Comparison of ENCODE assay signal across 12 cellular contexts in genomic region chr6:28337103-28337520, GRCh38. TPM values are rescaled to one million over a fixed set of nuclear protein-coding genes. Genes with fewer than 3 reads are reported as not detected.
DNase-seq lines count a peak whose midpoint lies in the region; ATAC-seq, FAIRE-seq and TF ChIP-seq lines count a peak whose summit lies in the region.
"Had no signal": no experiment of that assay in that cellular context is flagged by ENCODE, and none has a peak within 500 bp of the region (broad histone marks: within the 10 kb centered on the region; RNA-seq: fewer than 3 reads in every experiment).

No MANE protein-coding gene starts in this region.

- no peaks in the 10 kb centered on the region for H3K79me2 ChIP-seq in DND-41 (ENCODE audit: insufficient read depth, low read length)
- H3K79me2 ChIP-seq in H1 (ENCODE audit: control insufficient read depth in 1 of 2, insufficient read depth in 2 of 2, low read length in 2 of 2), result no peaks in the 10 kb centered on the region; a peak in 1 of 4 replicates
- H3K79me2 ChIP-seq in parathyroid adenoma, result no peaks in the 10 kb centered on the region

- H4K91ac ChIP-seq in H1 (replicated peaks; ENCODE audit: insufficient read length, low read length), result no peak overlapping the region

- H3K27ac ChIP-seq in DND-41 (ENCODE audit: low read length), result peak overlapping the region; percentile 90
- H3K27ac ChIP-seq in H1 (ENCODE audit: low read depth, low read length), result no peak overlapping the region
- H3K27ac ChIP-seq in parathyroid adenoma, result peak overlapping the region; percentile 98

- H3K56ac ChIP-seq in H1 (replicated peaks; ENCODE audit: insufficient read length, low read depth, low read length), result no peak overlapping the region

- no peak overlapping the region for H3K14ac ChIP-seq in H1 (ENCODE audit: insufficient read length)

- no peak overlapping the region for H2AK5ac ChIP-seq in H1 (ENCODE audit: low read depth, low read length)

- ATAC-seq in DND-41 (ENCODE audit: insufficient read depth, low read depth) (no peak), HG03135 (IDR thresholded peaks at IDR 0.05; ENCODE audit: unreplicated experiment) (no peak)

- H3K4me2 ChIP-seq in DND-41 (ENCODE audit: insufficient read depth, low read length), result peak overlapping the region; percentile 68
- H3K4me2 ChIP-seq in H1 (ENCODE audit: insufficient read depth in 1 of 2, low read depth in 2 of 2, low read length in 2 of 2), result peak overlapping the region; percentile 81 to 98
- peak overlapping the region; percentile 93 for H3K4me2 ChIP-seq in parathyroid adenoma (ENCODE audit: low read length)

- no peak overlapping the region for H2BK20ac ChIP-seq in H1 (ENCODE audit: low read length)

- H2AFZ ChIP-seq in DND-41 (ENCODE audit: low read depth, low read length) (peak overlapping the region; percentile 89; the same call in 1 of the 2 replicates), H1 (ENCODE audit: low read length) (no peak overlapping the region), parathyroid adenoma (peak overlapping the region; percentile 97)

- H2BK120ac ChIP-seq in H1 (replicated peaks; ENCODE audit: low read depth, low read length), result no peak overlapping the region

- H4K8ac ChIP-seq in H1 (ENCODE audit: extremely low read depth, insufficient read depth, low read length), result no peak overlapping the region

- TF ChIP-seq POLR2A in H1 (IDR thresholded peaks at IDR 0.05; ENCODE audit: control extremely low read depth in 1 of 2, low read depth in 2 of 2, low read length in 2 of 2), result 0 out of 3 replicates have a peak, but pooled peaks of 1 of the 2 experiments have one; percentile 21

- POLR2A ChIA-PET in H1 (lab: Charles Lee; ENCODE audit: partially characterized antibody) (interaction anchor here (1.2 to 3.5 kb wide), 19 partner anchors 9 to 499 kb away, joined by 3 to 24 read pairs (median 6); partner anchors contain the start of gene ZKSCAN3), HEK293T (lab: Yijun Ruan, JAX) (interaction anchor here (0.7 to 3.5 kb wide), 10 partner anchors 8 to 213 kb away, joined by 3 to 24 read pairs (median 4); partner anchors contain the start of genes PGBD1, ZKSCAN3, ZKSCAN4 and ZSCAN16)

- no peak for TF ChIP-seq RAD21 in H1 (IDR thresholded peaks at IDR 0.05 in 1 of 2, conservative IDR thresholded peaks at IDR 0.05 in 1 of 2; ENCODE audit: low read depth in 2 of 2, low read length in 2 of 2)

- H3K4ac ChIP-seq in H1 (replicated peaks; ENCODE audit: insufficient read length, low read depth, low read length), result no peak overlapping the region

- H3K18ac ChIP-seq in H1 (ENCODE audit: extremely low read depth, low read length), result no peak overlapping the region

- H3K9ac ChIP-seq in DND-41 (ENCODE audit: low read depth, low read length) (peak overlapping the region; percentile 88), H1 (replicated peaks in 1 of 4; ENCODE audit: extremely low read depth in 1 of 4, low read depth in 3 of 4, low read length in 3 of 4) (peak overlapping the region in 3 of 4 experiments; percentile 43 to 96 (median 92); a peak in 2 of 7 replicates), parathyroid adenoma (no peak overlapping the region)

- TF ChIP-seq EP300 in H1 (IDR thresholded peaks at IDR 0.05; ENCODE audit: borderline replicate concordance in 1 of 2, low read depth in 2 of 2, low read length in 2 of 2), result no peak

- H3K23me2 ChIP-seq in H1 (ENCODE audit: low read depth, low read length), result peaks cover 2% of the 10 kb centered on the region; the same call in 1 of the 2 replicates

- H2BK15ac ChIP-seq in H1 (ENCODE audit: low read length), result no peak overlapping the region

- no peaks in the 10 kb centered on the region for H4K20me1 ChIP-seq in DND-41 (ENCODE audit: insufficient read depth, low read length)
- no peaks in the 10 kb centered on the region for H4K20me1 ChIP-seq in H1 (replicated peaks in 1 of 2; ENCODE audit: control insufficient read depth in 1 of 2, insufficient read depth in 2 of 2, low read length in 2 of 2)

- H3K9me3 ChIP-seq in DND-41 (ENCODE audit: insufficient read depth, low read length, severe bottlenecking) (peaks cover 7% of the 10 kb centered on the region), H1 (ENCODE audit: insufficient read depth in 2 of 2, low read depth in 1 of 2, low read length in 1 of 2) (no peaks in the 10 kb centered on the region), parathyroid adenoma (ENCODE audit: control insufficient read depth, low read length) (no peaks in the 10 kb centered on the region)

- H3K27me3 ChIP-seq in DND-41 (ENCODE audit: insufficient read depth, low read length, poor library complexity) (no peaks in the 10 kb centered on the region), H1 (replicated peaks in 1 of 4; ENCODE audit: control insufficient read depth in 3 of 4, extremely low read depth in 1 of 4, insufficient read depth in 3 of 4, low read length in 3 of 4) (no peaks in the 10 kb centered on the region; a peak in 1 of 7 replicates), parathyroid adenoma (ENCODE audit: control insufficient read depth, insufficient read depth, low read length) (no peaks in the 10 kb centered on the region)

- H2BK5ac ChIP-seq in H1 (ENCODE audit: low read depth, low read length), result no peak overlapping the region

- TF ChIP-seq CTCF in DND-41 (IDR thresholded peaks at IDR 0.05; ENCODE audit: borderline replicate concordance, extremely low read depth, low read length, poor library complexity, severe bottlenecking) (no peak), H1 (IDR thresholded peaks at IDR 0.05; ENCODE audit: control extremely low read depth in 1 of 3, insufficient read depth in 1 of 3, low read depth in 1 of 3, low read length in 3 of 3) (no peak), parathyroid adenoma (IDR thresholded peaks at IDR 0.05) (no peak)

- no peak overlapping the region for H4K5ac ChIP-seq in H1 (ENCODE audit: insufficient read length, low read depth, low read length)

- DNase-seq in DND-41 (no peak), MV-4-11 (lab: John Stamatoyannopoulos, UW) (peak; percentile 32), H1 (ENCODE audit: low read depth in 1 of 2, low spot score in 2 of 2) (no peak), GM19238 (ENCODE audit: insufficient read length, low spot score) (no peak), HEK293T (ENCODE audit: extremely low spot score) (no peak), putamen (ENCODE audit: low spot score) (no peak)
- DNase-seq: activated naive CD4-positive, alpha-beta T cell treated with anti-CD3 and anti-CD28 coated beads, Interleukin-2, amount 50 U/mL, for 16 hours; NCI-H2081 treated with DMSO at 0.1 percent for 48 hours; T-helper 9 cell had no signal

- no peak for FAIRE-seq in H1 (lab: Jason Lieb, UNC)
- FAIRE-seq: frontal cortex had no signal

- H3K4me1 ChIP-seq in DND-41 (ENCODE audit: insufficient read depth, low read length) (peaks cover 42% of the 10 kb centered on the region), H1 (replicated peaks in 1 of 4; ENCODE audit: control insufficient read depth in 3 of 4, insufficient read depth in 4 of 4, low read length in 3 of 4) (no peaks in the 10 kb centered on the region), parathyroid adenoma (peaks cover 20% of the 10 kb centered on the region)

- no peaks in the 10 kb centered on the region for H3K79me1 ChIP-seq in H1 (ENCODE audit: low read depth, low read length)

- H2BK12ac ChIP-seq in H1 (ENCODE audit: low read depth, low read length), result no peak overlapping the region

- CTCF ChIA-PET in H1 (lab: Charles Lee; ENCODE audit: partially characterized antibody) (interaction anchor here (1.5 to 2.5 kb wide), 4 partner anchors 9 to 46 kb away, joined by 3 to 9 read pairs (median 7); no protein-coding TSS in a partner anchor), HEK293T (lab: Yijun Ruan, JAX) (interaction anchor here (1.1 kb wide), 1 partner anchor 19 kb away, joined by 3 read pairs; no protein-coding TSS in a partner anchor)

- peak overlapping the region in 1 of 2 experiments; percentile 79; a peak in 2 of 4 replicates for H3K4me3 ChIP-seq in DND-41 (ENCODE audit: low read depth in 1 of 2, low read length in 2 of 2)
- peak overlapping the region; percentile 86 to 95 (median 91) for H3K4me3 ChIP-seq in H1 (ENCODE audit: extremely low read depth in 1 of 4, insufficient read depth in 2 of 4, low read depth in 3 of 4, low read length in 4 of 4)
- H3K4me3 ChIP-seq in parathyroid adenoma (ENCODE audit: low read depth, low read length), result peak overlapping the region; percentile 88

- no peak overlapping the region for H3K23ac ChIP-seq in H1 (ENCODE audit: insufficient read length)

- no peaks in the 10 kb centered on the region for H3K36me3 ChIP-seq in DND-41 (ENCODE audit: insufficient read depth, low read length)
- no peaks in the 10 kb centered on the region for H3K36me3 ChIP-seq in H1 (ENCODE audit: control insufficient read depth in 2 of 4, insufficient read depth in 4 of 4, low read length in 3 of 4)
- H3K36me3 ChIP-seq in parathyroid adenoma (ENCODE audit: control insufficient read depth, insufficient read depth, low read length), result no peaks in the 10 kb centered on the region

RNA-seq across cellular contexts. Expression of gene ZSCAN31, which starts 1.2 kb away (rescaled TPM):
- total RNA-seq in H1 (2021; fragmentation: NEBNext Ultra II Directional; extraction: Animal tissue kit (Norgen Biotek cat#: 25700)), result 7.0 and 8.8 TPM in 2 replicates
- 1.2 and 1.9 TPM in 2 replicates for polyA plus RNA-seq in H1 (2011; rRNA removed)
- polyA plus RNA-seq in H1 (2011; cell fraction: cytosol; rRNA removed), result 3.6 TPM
- 3.8 TPM for polyA plus RNA-seq in H1 (2011; cell fraction: nucleus; rRNA removed)
- 4.4 to 8.0 TPM (median 6.2 TPM) in 4 replicates for polyA plus RNA-seq in H1 (2012, experiment 1 of 2)
- 0.67 TPM for polyA plus RNA-seq in H1 (2012, experiment 2 of 2)
- 4.4 TPM for polyA plus RNA-seq in H1 (2013, experiment 1 of 2)
- 3.3 TPM for polyA plus RNA-seq in H1 (2013, experiment 2 of 2)
- 13.2 and 13.8 TPM in 2 replicates for polyA minus RNA-seq in H1 (2011; rRNA and poly(A)+ RNA removed)
- 3.4 TPM for polyA minus RNA-seq in H1 (2011; cell fraction: cytosol; rRNA and poly(A)+ RNA removed)
- polyA minus RNA-seq in H1 (2011; cell fraction: nucleus; rRNA and poly(A)+ RNA removed), result 6.1 TPM

RNA-seq across cellular contexts. Expression of gene ZKSCAN3, which starts 12.6 kb away (rescaled TPM):
- 9.2 and 9.8 TPM in 2 replicates for total RNA-seq in H1 (2021; fragmentation: NEBNext Ultra II Directional; extraction: Animal tissue kit (Norgen Biotek cat#: 25700))
- 2.7 TPM in 2 replicates for polyA plus RNA-seq in H1 (2011; rRNA removed)
- polyA plus RNA-seq in H1 (2011; cell fraction: cytosol; rRNA removed), result 3.4 TPM
- 2.5 TPM for polyA plus RNA-seq in H1 (2011; cell fraction: nucleus; rRNA removed)
- 5.1 to 6.0 TPM (median 5.4 TPM) in 4 replicates for polyA plus RNA-seq in H1 (2012, experiment 1 of 2)
- polyA plus RNA-seq in H1 (2012, experiment 2 of 2), result 1.6 TPM
- polyA plus RNA-seq in H1 (2013, experiment 1 of 2), result 3.7 TPM
- polyA plus RNA-seq in H1 (2013, experiment 2 of 2), result 3.6 TPM
- 3.8 and 5.1 TPM in 2 replicates for polyA minus RNA-seq in H1 (2011; rRNA and poly(A)+ RNA removed)
- 2.9 TPM for polyA minus RNA-seq in H1 (2011; cell fraction: cytosol; rRNA and poly(A)+ RNA removed)
- 4.7 TPM for polyA minus RNA-seq in H1 (2011; cell fraction: nucleus; rRNA and poly(A)+ RNA removed)

RNA-seq across cellular contexts. Expression of gene PGBD1, which starts 55.7 kb away (rescaled TPM):
- total RNA-seq in H1 (2021; fragmentation: NEBNext Ultra II Directional; extraction: Animal tissue kit (Norgen Biotek cat#: 25700)), result 7.6 and 9.2 TPM in 2 replicates
- 2.3 and 2.5 TPM in 2 replicates for polyA plus RNA-seq in H1 (2011; rRNA removed)
- 4.5 TPM for polyA plus RNA-seq in H1 (2011; cell fraction: cytosol; rRNA removed)
- 3.4 TPM for polyA plus RNA-seq in H1 (2011; cell fraction: nucleus; rRNA removed)
- 5.3 to 6.9 TPM (median 5.6 TPM) in 4 replicates for polyA plus RNA-seq in H1 (2012, experiment 1 of 2)
- 0.71 TPM for polyA plus RNA-seq in H1 (2012, experiment 2 of 2)
- polyA plus RNA-seq in H1 (2013, experiment 1 of 2), result 4.5 TPM
- polyA plus RNA-seq in H1 (2013, experiment 2 of 2), result 4.8 TPM
- 6.1 and 6.7 TPM in 2 replicates for polyA minus RNA-seq in H1 (2011; rRNA and poly(A)+ RNA removed)
- 3.2 TPM for polyA minus RNA-seq in H1 (2011; cell fraction: cytosol; rRNA and poly(A)+ RNA removed)
- 5.4 TPM for polyA minus RNA-seq in H1 (2011; cell fraction: nucleus; rRNA and poly(A)+ RNA removed)
